33 cellular contexts compared by ENCODE assay signal in genomic region chr9:76927540-76928240, GRCh38. TPM values are rescaled to one million over a fixed set of nuclear protein-coding genes. Genes with fewer than 3 reads are reported as not detected.
A peak's percentile ranks its signal among the peaks of the same experiment; 100 is the strongest.
DNase-seq lines count a peak whose midpoint lies in the region; ATAC-seq and TF ChIP-seq lines count a peak whose summit lies in the region.
"Had no signal": no experiment of that assay in that cellular context is flagged by ENCODE, and none has a peak within 500 bp of the region (broad histone marks: within the 10 kb centered on the region; RNA-seq: fewer than 3 reads in every experiment).

No MANE protein-coding gene starts in this region.

- H3K9ac ChIP-seq in mesenchymal stem cell (ENCODE audit: low read length): peak overlapping the region; percentile 76

- no peak overlapping the region for H3K23ac ChIP-seq in mesenchymal stem cell (ENCODE audit: low read length in 2 of 2)

- no peak overlapping the region for H2BK5ac ChIP-seq in mesenchymal stem cell (ENCODE audit: low read depth, low read length, poor library complexity, severe bottlenecking)

- no peak overlapping the region for H3K14ac ChIP-seq in mesenchymal stem cell (ENCODE audit: low read length in 2 of 2)

- no peaks in the 10 kb centered on the region for H3K27me3 ChIP-seq in brain microvascular endothelial cell (replicated peaks)
- H3K27me3 ChIP-seq in mesenchymal stem cell (ENCODE audit: control insufficient read depth in 1 of 2, insufficient read depth in 1 of 2, low read length in 2 of 2): no peaks in the 10 kb centered on the region
- H3K27me3 ChIP-seq in heart right ventricle: peaks cover 0 to 17% (median 0%) of the 10 kb centered on the region in 7 donors
- H3K27me3 ChIP-seq: BE2C, esophagus muscularis mucosa, Peyer's patch, right lobe of liver, transverse colon had no signal

- no peak overlapping the region for H2AK5ac ChIP-seq in mesenchymal stem cell (ENCODE audit: low read length, severe bottlenecking)

- H3K4ac ChIP-seq in mesenchymal stem cell (ENCODE audit: low read depth in 1 of 2, low read length in 2 of 2): no peak overlapping the region

- H3K4me1 ChIP-seq in mesenchymal stem cell (ENCODE audit: control insufficient read depth, insufficient read depth, low read depth, low read length): peaks cover 5% of the 10 kb centered on the region
- peaks cover 0 to 3% (median 0%) of the 10 kb centered on the region in 9 donors for H3K4me1 ChIP-seq in heart right ventricle
- H3K4me1 ChIP-seq: BE2C, esophagus muscularis mucosa, Peyer's patch, prostate gland, right lobe of liver, transverse colon had no signal

- DNase-seq in EH (ENCODE audit: low read depth) (peak; percentile 44), NCI-H226 (peak; percentile 35), brain microvascular endothelial cell (no peak), mesenchymal stem cell (no peak), left cardiac atrium (no peak), germinal center (ENCODE audit: low spot score) (no peak), heart right ventricle (no peak)
- DNase-seq: activated CD4-positive, alpha-beta T cell treated with anti-CD3 and anti-CD28 coated beads, Interleukin-2, amount 10 ng/mL, durations not matched to agents 7 days and 5 days; activated T-cell treated with anti-CD3 and anti-CD28 coated beads, Interleukin-2, amount 50 U/mL, for 4 hours; BE2C; CD8-positive, alpha-beta T cell; dermis blood vessel endothelial cell; H9; islet precursor cell; Kasumi-1; MV-4-11; naive B cell; NCI-H146; NCI-H2107; NCI-H446; NCI-H748 treated with DMSO at 0.1 percent for 48 hours; Peyer's patch; right lobe of liver; SIG-M5; stimulated activated CD4-positive, alpha-beta T cell treated with anti-CD3 and anti-CD28 coated beads, Interleukin-12 subunit alpha, Interleukin-12 subunit beta, amount 100 ng/mL, for 4 hours; stimulated activated CD4-positive, alpha-beta T cell treated with anti-CD3 and anti-CD28 coated beads, Interleukin-2, amount 100 ng/mL, for 48 hours; T-cell; transverse colon had no signal

- H3K4me3 ChIP-seq in brain microvascular endothelial cell (ENCODE audit: low read depth, low read length): no peak overlapping the region
- H3K4me3 ChIP-seq in mesenchymal stem cell (ENCODE audit: insufficient read depth in 1 of 2, low read depth in 1 of 2, low read length in 2 of 2): no peak overlapping the region
- no peak overlapping the region for H3K4me3 ChIP-seq in heart right ventricle
- H3K4me3 ChIP-seq: esophagus muscularis mucosa, GM12878, Peyer's patch, prostate gland, right lobe of liver, transverse colon had no signal

- H3K9me3 ChIP-seq in mesenchymal stem cell (ENCODE audit: control insufficient read depth, low read length) (peaks cover 13% of the 10 kb centered on the region), heart right ventricle (peaks cover 0 to 10% (median 4%) of the 10 kb centered on the region in 11 donors)
- H3K9me3 ChIP-seq: esophagus muscularis mucosa, Peyer's patch, prostate gland, right lobe of liver, transverse colon had no signal

- H3K27ac ChIP-seq in brain microvascular endothelial cell: peak overlapping the region; percentile 79
- H3K27ac ChIP-seq in mesenchymal stem cell (ENCODE audit: low read length, poor library complexity, severe bottlenecking): no peak overlapping the region
- peak overlapping the region in 1 of 10 donors; percentile 66 for H3K27ac ChIP-seq in heart right ventricle
- H3K27ac ChIP-seq: esophagus muscularis mucosa, Peyer's patch, prostate gland, right lobe of liver, transverse colon had no signal

- H3K4me2 ChIP-seq in mesenchymal stem cell (ENCODE audit: low read length, poor library complexity, severe bottlenecking): no peak overlapping the region

- no peak for TF ChIP-seq CTCF in brain microvascular endothelial cell (IDR thresholded peaks at IDR 0.05; ENCODE audit: low read depth, low read length, missing control alignments)
- no peak for TF ChIP-seq CTCF in heart right ventricle (IDR thresholded peaks at IDR 0.05)

- intact Hi-C loops in left cardiac atrium (cut with DNase I): no loop called here
- intact Hi-C loops in heart right ventricle (cut with DNase I): no loop called here

- H3K36me3 ChIP-seq in brain microvascular endothelial cell (replicated peaks) (no peaks in the 10 kb centered on the region), mesenchymal stem cell (ENCODE audit: control insufficient read depth in 1 of 2, insufficient read depth in 2 of 2, low read depth in 1 of 2, low read length in 2 of 2) (no peaks in the 10 kb centered on the region), heart right ventricle (no peaks in the 10 kb centered on the region)
- H3K36me3 ChIP-seq: BE2C, esophagus muscularis mucosa, Peyer's patch, prostate gland, right lobe of liver, transverse colon had no signal

- H2BK15ac ChIP-seq in mesenchymal stem cell (ENCODE audit: low read depth, poor library complexity, severe bottlenecking): no peak overlapping the region

- no peak overlapping the region for H2BK120ac ChIP-seq in mesenchymal stem cell (ENCODE audit: low read depth, low read length)

- ATAC-seq in left cardiac atrium: no peak
- ATAC-seq in HG03460 (IDR thresholded peaks at IDR 0.05; ENCODE audit: unreplicated experiment): no peak
- no peak for ATAC-seq in heart right ventricle
- ATAC-seq: activated T-cell treated with anti-CD3 and anti-CD28 coated beads, Interleukin-2, amount 50 U/mL, for 4 hours; CD8-positive, alpha-beta T cell; GM12878; right lobe of liver; T-cell; WTC11 had no signal

- H2BK12ac ChIP-seq in mesenchymal stem cell (ENCODE audit: low read length in 2 of 2): no peak overlapping the region

- H3K79me1 ChIP-seq in mesenchymal stem cell (replicated peaks; ENCODE audit: low read length, poor library complexity, severe bottlenecking): no peaks in the 10 kb centered on the region

- H4K8ac ChIP-seq in mesenchymal stem cell (ENCODE audit: low read length): no peak overlapping the region

- WGBS in mesenchymal stem cell: 71% methylated on average over 3 of the region's 5 CpGs
- WGBS in heart right ventricle, 2 donors: 70 to 73% methylated on average over 5 of the region's 5 CpGs

- no peak overlapping the region for H2AFZ ChIP-seq in mesenchymal stem cell (ENCODE audit: low read depth, low read length)

- in situ Hi-C loops in brain microvascular endothelial cell (cut with HindIII; ENCODE audit: low pct_ligation_motif_present, low sequenced_read_pairs): no loop called here

- no peak overlapping the region for H4K91ac ChIP-seq in mesenchymal stem cell (ENCODE audit: low read length)

- no peak overlapping the region for H3K18ac ChIP-seq in mesenchymal stem cell (ENCODE audit: low read depth in 1 of 2, low read length in 2 of 2)

RNA-seq across cellular contexts. Expression of gene PRUNE2, which starts 21.8 kb away (rescaled TPM):
- 0.72 TPM for polyA plus RNA-seq in mesenchymal stem cell (2013, experiment 1 of 2)
- 0.73 TPM for polyA plus RNA-seq in mesenchymal stem cell (2013, experiment 2 of 2)
- 10 to 100 TPM; 33.1 to 37.5 TPM for total RNA-seq in left cardiac atrium
- total RNA-seq in heart right ventricle: 1 to 10 TPM in 9 of 10 donors, under 1 TPM in 1; 0.95 to 5.7 (median 1.9) TPM
- polyA plus RNA-seq in heart right ventricle: 1 to 10 TPM in 1 of 2 donors, under 1 TPM in 1; 0.87 to 1.0 TPM
- total RNA-seq: CD8-positive, alpha-beta T cell had no signal

Comparison
In these comparisons a context has a peak if more than half of its experiments do, and no peak if none do; other contexts are left out.
1. RNA of gene PRUNE2, which starts 21.8 kb away (total RNA-seq): 33.1 to 37.5 TPM in left cardiac atrium; 0.95 to 5.7 TPM in heart right ventricle; every median in the first group is over 4 times any median in the second.
2. DNase-seq: peak in EH (single experiment) and NCI-H226 (single experiment); none in brain microvascular endothelial cell (single experiment), mesenchymal stem cell (single experiment), left cardiac atrium (single experiment), germinal center (single experiment) and heart right ventricle (0 of 2).